8 cellular contexts compared by ENCODE assay signal in the genomic region with DNA sequence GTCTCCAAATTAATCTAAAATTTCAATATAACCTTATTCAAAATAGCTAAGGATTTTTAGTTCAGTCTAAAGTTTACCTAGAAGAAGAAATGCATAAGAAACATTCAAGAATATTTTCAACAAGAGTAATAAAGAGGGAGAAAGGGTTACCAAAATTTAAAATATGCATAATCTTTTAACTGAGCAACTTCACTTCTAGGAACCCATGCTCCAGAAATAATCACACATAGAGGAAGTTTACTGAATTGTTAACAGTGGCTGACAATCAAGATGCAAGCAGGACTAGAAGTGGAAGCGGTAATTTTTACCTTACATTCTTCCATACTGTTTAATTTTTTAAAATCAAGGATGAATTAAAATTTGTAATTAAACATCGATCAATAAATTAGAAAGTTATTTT. TPM values are rescaled to one million over a fixed set of nuclear protein-coding genes. Genes with fewer than 3 reads are reported as not detected.
DNase-seq lines count a peak whose midpoint lies in the region; ATAC-seq, FAIRE-seq and TF ChIP-seq lines count a peak whose summit lies in the region.

No MANE protein-coding gene starts in this region.

- H3K9me3 Mint-ChIP-seq in astrocyte (ENCODE audit: unreplicated experiment) (no peaks in the 10 kb centered on the region), mesothelial cell of epicardium (peaks cover 3% of the 10 kb centered on the region)

- H2BK20ac ChIP-seq in IMR-90 (ENCODE audit: low read depth, low read length): no peak overlapping the region

- H2AFZ ChIP-seq in IMR-90 (replicated peaks; ENCODE audit: low read length, poor library complexity): no peak overlapping the region
- H2AFZ ChIP-seq in astrocyte (ENCODE audit: low read depth, low read length): no peak overlapping the region

- WGBS in IMR-90 (ENCODE audit: extremely low coverage in 2 of 2, insufficient read length in 1 of 2), 2 experiments: no CpG with 5 or more reads among the region's 2 CpGs

- CTCF ChIA-PET in IMR-90 (lab: Yijun Ruan, JAX): no interaction called here

- no peak overlapping the region for H2BK15ac ChIP-seq in IMR-90 (ENCODE audit: low read depth, low read length)

- POLR2A ChIA-PET in IMR-90 (lab: Charles Lee; ENCODE audit: unreplicated experiment): no interaction called here

- ATAC-seq in IMR-90 (ENCODE audit: low read depth): no peak
- ATAC-seq in HG03439 (IDR thresholded peaks at IDR 0.05; ENCODE audit: unreplicated experiment): no peak
- no peak for ATAC-seq in HG03520 (IDR thresholded peaks at IDR 0.05; ENCODE audit: unreplicated experiment)

- no peak overlapping the region for H2BK120ac ChIP-seq in IMR-90 (ENCODE audit: low read depth, low read length)

- H3K9me1 ChIP-seq in IMR-90 (ENCODE audit: insufficient read depth, low read length): no peaks in the 10 kb centered on the region

- no peak overlapping the region for H4K8ac ChIP-seq in IMR-90 (ENCODE audit: low read depth in 2 of 2, low read length in 2 of 2)

- no peak overlapping the region for H3K4ac ChIP-seq in IMR-90 (ENCODE audit: low read depth, low read length)

- no peak for TF ChIP-seq RAD21 in IMR-90 (IDR thresholded peaks at IDR 0.05; ENCODE audit: low read length)

- no peak overlapping the region for H3K18ac ChIP-seq in IMR-90 (ENCODE audit: low read depth, low read length)

- no peak overlapping the region for H4K91ac ChIP-seq in IMR-90 (ENCODE audit: insufficient read depth, low read depth, low read length)

- H2AK5ac ChIP-seq in IMR-90 (ENCODE audit: low read depth, low read length): no peak overlapping the region

- H3K27me3 Mint-ChIP-seq in astrocyte (ENCODE audit: low read depth, unreplicated experiment): no peaks in the 10 kb centered on the region
- no peaks in the 10 kb centered on the region for H3K27me3 Mint-ChIP-seq in mesothelial cell of epicardium (ENCODE audit: low read depth)

- DNase-seq in AG10803 (ENCODE audit: low read depth): no peak
- no peak for DNase-seq in IMR-90
- DNase-seq in astrocyte (ENCODE audit: low read depth): no peak
- no peak for DNase-seq in mesothelial cell of epicardium (ENCODE audit: low spot score in 2 of 2, unreplicated experiment in 2 of 2)
- no peak for DNase-seq in activated gamma-delta T cell treated with Interleukin-2 at 50 U/mL for 16 hours
- no peak for DNase-seq in NCI-H748 treated with DMSO at 0.1 percent for 48 hours (lab: John Stamatoyannopoulos, UW)

- dilution Hi-C loops in IMR-90 (cut with HindIII; ENCODE audit: low sequenced_read_pairs, unreplicated experiment): no loop called here

- H3K36me3 Mint-ChIP-seq in astrocyte (ENCODE audit: low read depth, unreplicated experiment) (no peaks in the 10 kb centered on the region), mesothelial cell of epicardium (peaks cover 7% of the 10 kb centered on the region)

- H3K9ac ChIP-seq in IMR-90 (ENCODE audit: low read depth, low read length) (peak overlapping the region; percentile 55; the same call in 1 of the 2 replicates), astrocyte (ENCODE audit: low read length) (peak overlapping the region; percentile 98)

- in situ Hi-C loops in IMR-90 (cut with MboI; ENCODE audit: low sequenced_read_pairs): no loop called here

- peak overlapping the region; percentile 76 for H3K4me3 ChIP-seq in AG10803 (ENCODE audit: low read length)
- peak overlapping the region; percentile 97 for H3K4me3 ChIP-seq in IMR-90 (ENCODE audit: insufficient read depth, low read depth, low read length)
- H3K4me3 ChIP-seq in astrocyte (ENCODE audit: insufficient read depth, low read depth, low read length): peak overlapping the region; percentile 99

- H4K20me1 ChIP-seq in IMR-90 (ENCODE audit: insufficient read depth, low read length) (peaks cover 48% of the 10 kb centered on the region), astrocyte (ENCODE audit: insufficient read depth, low read length) (peaks cover 61% of the 10 kb centered on the region)

- H3K27ac Mint-ChIP-seq in astrocyte (ENCODE audit: unreplicated experiment) (peak overlapping the region; percentile 99), mesothelial cell of epicardium (peak overlapping the region; percentile 72)

- no TSS peak for BruUV-seq in IMR-90 (replicated peaks; lab: Mats Ljungman, UMichigan)

- H2BK5ac ChIP-seq in IMR-90 (ENCODE audit: low read depth, low read length, poor library complexity, severe bottlenecking): no peak overlapping the region

- no peaks in the 10 kb centered on the region; the same call in 1 of the 2 replicates for H3K9me3 ChIP-seq in IMR-90 (ENCODE audit: control insufficient read depth, insufficient read depth, low read length)
- no peaks in the 10 kb centered on the region for H3K9me3 ChIP-seq in astrocyte (ENCODE audit: insufficient read depth, low read depth, low read length)

- H3K4me1 ChIP-seq in IMR-90 (ENCODE audit: control insufficient read depth, insufficient read depth, low read length) (no peaks in the 10 kb centered on the region), astrocyte (ENCODE audit: insufficient read depth, low read length) (peaks cover 26% of the 10 kb centered on the region)

- peaks cover 0 to 6% of the 10 kb centered on the region in 2 experiments; a peak in 2 of 4 replicates for H3K79me1 ChIP-seq in IMR-90 (ENCODE audit: low read depth in 1 of 2, low read length in 2 of 2)

- intact Hi-C loops in IMR-90 (cut with micrococcal nuclease): loop anchor here (5.0 kb wide), 1 partner anchor 606 kb away; no protein-coding TSS in a partner anchor

- no peak for FAIRE-seq in astrocyte (lab: Jason Lieb, UNC)

- H4K5ac ChIP-seq in IMR-90 (ENCODE audit: low read depth, low read length): no peak overlapping the region

- H3K4me2 ChIP-seq in IMR-90 (ENCODE audit: low read depth, low read length) (peak overlapping the region; percentile 94), astrocyte (ENCODE audit: low read length) (peak overlapping the region; percentile 91)

- peak overlapping the region; percentile 99 for H3K4me3 Mint-ChIP-seq in astrocyte (ENCODE audit: unreplicated experiment)
- peak overlapping the region; percentile 99 for H3K4me3 Mint-ChIP-seq in mesothelial cell of epicardium

- TF ChIP-seq CTCF in AG10803 (conservative IDR thresholded peaks at IDR 0.05; ENCODE audit: low read length) (no peak), IMR-90 (conservative IDR thresholded peaks at IDR 0.05; ENCODE audit: low read depth, low read length) (no peak), astrocyte (IDR thresholded peaks at IDR 0.05; ENCODE audit: insufficient read depth, low read depth, low read length) (no peak), mesothelial cell of epicardium (IDR thresholded peaks at IDR 0.05; ENCODE audit: unreplicated experiment) (no peak)

- H3K14ac ChIP-seq in IMR-90 (replicated peaks; ENCODE audit: low read depth, low read length): no peak overlapping the region

- H3K27ac ChIP-seq in IMR-90 (ENCODE audit: insufficient read depth, low read length): no peak overlapping the region
- peak overlapping the region; percentile 95 for H3K27ac ChIP-seq in astrocyte (ENCODE audit: low read depth, low read length)

- no peak for TF ChIP-seq POLR2A in IMR-90 (IDR thresholded peaks at IDR 0.05; ENCODE audit: low read depth, low read length)

- H3K56ac ChIP-seq in IMR-90 (ENCODE audit: extremely low read depth, insufficient read depth, low read length): no peak overlapping the region

- peaks cover 67% of the 10 kb centered on the region for H3K79me2 ChIP-seq in astrocyte (ENCODE audit: insufficient read depth, low read length)

- H2AK9ac ChIP-seq in IMR-90 (replicated peaks; ENCODE audit: low read depth, low read length, poor library complexity): no peak overlapping the region

- H3K36me3 ChIP-seq in IMR-90 (ENCODE audit: control insufficient read depth, insufficient read depth, low read length): peaks cover 2% of the 10 kb centered on the region; the same call in 1 of the 2 replicates
- H3K36me3 ChIP-seq in astrocyte (ENCODE audit: insufficient read depth, low read length): no peaks in the 10 kb centered on the region

- no peaks in the 10 kb centered on the region for H3K27me3 ChIP-seq in IMR-90 (ENCODE audit: control insufficient read depth, insufficient read depth, low read length)
- H3K27me3 ChIP-seq in astrocyte (ENCODE audit: insufficient read depth, low read length): no peaks in the 10 kb centered on the region

- H3K4me1 Mint-ChIP-seq in astrocyte (ENCODE audit: low read depth, unreplicated experiment) (peaks cover 24% of the 10 kb centered on the region), mesothelial cell of epicardium (peaks cover 30% of the 10 kb centered on the region)

- H3K23ac ChIP-seq in IMR-90 (ENCODE audit: low read depth, low read length): no peak overlapping the region

TF ChIP-seq in IMR-90, 13 proteins besides CTCF, POLR2A, EP300 and RAD21:
- no peak for TF ChIP-seq MAZ (IDR thresholded peaks at IDR 0.05; ENCODE audit: borderline replicate concordance, low read depth, low read length)
- no peak for TF ChIP-seq CEBPB (IDR thresholded peaks at IDR 0.05; ENCODE audit: low read depth, low read length)
- TF ChIP-seq SMC3 (IDR thresholded peaks at IDR 0.05; ENCODE audit: low read depth, low read length): no peak
- TF ChIP-seq ELK1 (IDR thresholded peaks at IDR 0.05; ENCODE audit: borderline replicate concordance, low read depth, low read length): no peak

RNA-seq across cellular contexts. Expression of gene PJA2, which starts 1.9 kb away (rescaled TPM):
- total RNA-seq in IMR-90 (2012; rRNA removed) (70.6 and 112 TPM in 2 replicates), astrocyte (107 and 108 TPM in 2 replicates), mesothelial cell of epicardium (69.2 to 70.7 TPM (median 70.5 TPM) in 3 replicates)
- 32.8 and 42.3 TPM in 2 replicates for polyA plus RNA-seq in IMR-90 (2012; rRNA removed)
- polyA plus RNA-seq in IMR-90 (2012; cell fraction: cytosol; rRNA removed): 7.5 and 9.4 TPM in 2 replicates
- 2.6 and 20.3 TPM in 2 replicates for polyA plus RNA-seq in IMR-90 (2012; cell fraction: nucleus; rRNA removed; ENCODE audit: low replicate concordance)
